Comparison of ENCODE assay signal across 2 cellular contexts in genomic region chr10:77472146-77472545, GRCh38.
TF ChIP-seq lines count a peak whose summit lies in the region.

No MANE protein-coding gene starts in this region.

TF ChIP-seq in IMR-90, 13 proteins besides CTCF, POLR2A, EP300 and RAD21 (continued from another document):
- no peak for TF ChIP-seq RCOR1 (IDR thresholded peaks at IDR 0.05; ENCODE audit: insufficient replicate concordance, low read length)

TF ChIP-seq in WTC11, 78 proteins besides CTCF, POLR2A, EP300 and RAD21 (continued from another document):
- no peak for TF ChIP-seq E2F5 (CRISPR knock-in tag; IDR thresholded peaks at IDR 0.05)
- TF ChIP-seq, protein P1, sequence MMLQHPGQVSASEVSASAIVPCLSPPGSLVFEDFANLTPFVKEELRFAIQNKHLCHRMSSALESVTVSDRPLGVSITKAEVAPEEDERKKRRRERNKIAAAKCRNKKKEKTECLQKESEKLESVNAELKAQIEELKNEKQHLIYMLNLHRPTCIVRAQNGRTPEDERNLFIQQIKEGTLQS (CRISPR knock-in tag; conservative IDR thresholded peaks at IDR 0.05): no peak
- no peak for TF ChIP-seq MXD4 (CRISPR knock-in tag; IDR thresholded peaks at IDR 0.05; ENCODE audit: borderline replicate concordance)
- no peak for TF ChIP-seq ETV6 (CRISPR knock-in tag; IDR thresholded peaks at IDR 0.05)
